ENCODE assay signal across 1 cellular context in the genomic region with DNA sequence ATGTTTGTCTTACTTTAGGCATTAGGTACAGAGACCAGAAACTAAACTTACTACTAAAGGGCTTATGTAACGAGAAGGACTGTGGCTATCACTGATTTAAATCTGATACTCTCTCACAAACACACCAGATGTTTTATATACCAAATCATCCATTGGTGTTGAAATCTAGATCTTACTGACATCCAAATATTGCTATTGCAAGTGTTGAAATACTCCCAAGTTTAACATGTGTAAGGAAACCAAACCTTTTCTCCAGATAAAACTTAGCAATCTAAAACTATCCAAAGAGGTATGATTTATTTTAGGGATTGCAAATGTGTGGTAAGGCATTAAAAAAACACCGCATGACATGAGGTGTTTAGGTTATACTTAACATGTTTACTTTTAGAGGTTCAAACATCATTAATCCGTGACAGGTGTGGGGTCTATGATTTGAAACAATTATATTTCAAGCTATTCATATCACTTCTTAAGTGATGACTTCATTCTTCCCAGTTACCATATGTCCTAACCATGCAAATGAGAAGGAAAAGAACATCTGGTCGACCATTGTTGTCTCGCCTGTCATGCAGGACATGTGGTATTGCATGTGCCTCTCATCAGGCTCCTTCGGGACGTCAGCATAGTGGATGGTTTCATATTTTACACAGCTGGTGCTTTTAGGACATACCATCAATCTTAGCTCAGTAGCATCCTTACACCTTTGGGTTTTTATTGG.
TF ChIP-seq lines count a peak whose summit lies in the region.

No MANE protein-coding gene starts in this region.

TF ChIP-seq in GM12878, 131 proteins besides CTCF, POLR2A, EP300 and RAD21 (continued from another document):
- TF ChIP-seq HDAC2 (IDR thresholded peaks at IDR 0.05) (no peak), JUND (IDR thresholded peaks at IDR 0.05; ENCODE audit: low read depth, low read length) (no peak), EED (IDR thresholded peaks at IDR 0.05; ENCODE audit: low read depth) (peak; percentile 57), RUNX3 (IDR thresholded peaks at IDR 0.05; ENCODE audit: low read length) (peak; percentile 75), YY1 (IDR thresholded peaks at IDR 0.05; ENCODE audit: low read depth, low read length) (0 out of 2 replicates have a peak, but pooled peaks have one; percentile 23), PML (IDR thresholded peaks at IDR 0.05; ENCODE audit: low read length) (no peak), BCL11A (IDR thresholded peaks at IDR 0.05; ENCODE audit: low read depth, low read length) (0 out of 2 replicates have a peak, but pooled peaks have one; percentile 33), NFIC (IDR thresholded peaks at IDR 0.05; ENCODE audit: low read depth, low read length) (peak; percentile 78), JUNB (IDR thresholded peaks at IDR 0.05) (peak; percentile 44; the same call in 1 of the 2 replicates), ESRRA (IDR thresholded peaks at IDR 0.05; ENCODE audit: low read length) (no peak), GATAD2B (conservative IDR thresholded peaks at IDR 0.05; ENCODE audit: low read depth) (no peak), PAX5 (IDR thresholded peaks at IDR 0.05; ENCODE audit: borderline replicate concordance, low read depth, low read length) (no peak), TAF1 (IDR thresholded peaks at IDR 0.05; ENCODE audit: borderline replicate concordance, low read depth, low read length) (no peak), CREB1 (IDR thresholded peaks at IDR 0.05; ENCODE audit: low read depth) (peak; percentile 44; the same call in 1 of the 2 replicates), EZH2 (IDR thresholded peaks at IDR 0.05; ENCODE audit: borderline replicate concordance, control insufficient read depth, low read depth, low read length) (no peak), BMI1 (IDR thresholded peaks at IDR 0.05; ENCODE audit: borderline replicate concordance) (no peak), FOXM1 (IDR thresholded peaks at IDR 0.05; ENCODE audit: low read depth, low read length) (peak; percentile 85; the same call in 1 of the 2 replicates), TCF12 (IDR thresholded peaks at IDR 0.05; ENCODE audit: low read depth, low read length) (peak; percentile 64; the same call in 1 of the 2 replicates)
- TF ChIP-seq, protein P1, sequence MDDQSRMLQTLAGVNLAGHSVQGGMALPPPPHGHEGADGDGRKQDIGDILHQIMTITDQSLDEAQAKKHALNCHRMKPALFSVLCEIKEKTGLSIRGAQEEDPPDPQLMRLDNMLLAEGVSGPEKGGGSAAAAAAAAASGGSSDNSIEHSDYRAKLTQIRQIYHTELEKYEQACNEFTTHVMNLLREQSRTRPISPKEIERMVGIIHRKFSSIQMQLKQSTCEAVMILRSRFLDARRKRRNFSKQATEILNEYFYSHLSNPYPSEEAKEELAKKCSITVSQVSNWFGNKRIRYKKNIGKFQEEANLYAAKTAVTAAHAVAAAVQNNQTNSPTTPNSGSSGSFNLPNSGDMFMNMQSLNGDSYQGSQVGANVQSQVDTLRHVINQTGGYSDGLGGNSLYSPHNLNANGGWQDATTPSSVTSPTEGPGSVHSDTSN (IDR thresholded peaks at IDR 0.05; ENCODE audit: insufficient replicate concordance, low read depth, low read length): peak; percentile 12
- TF ChIP-seq, protein P2, sequence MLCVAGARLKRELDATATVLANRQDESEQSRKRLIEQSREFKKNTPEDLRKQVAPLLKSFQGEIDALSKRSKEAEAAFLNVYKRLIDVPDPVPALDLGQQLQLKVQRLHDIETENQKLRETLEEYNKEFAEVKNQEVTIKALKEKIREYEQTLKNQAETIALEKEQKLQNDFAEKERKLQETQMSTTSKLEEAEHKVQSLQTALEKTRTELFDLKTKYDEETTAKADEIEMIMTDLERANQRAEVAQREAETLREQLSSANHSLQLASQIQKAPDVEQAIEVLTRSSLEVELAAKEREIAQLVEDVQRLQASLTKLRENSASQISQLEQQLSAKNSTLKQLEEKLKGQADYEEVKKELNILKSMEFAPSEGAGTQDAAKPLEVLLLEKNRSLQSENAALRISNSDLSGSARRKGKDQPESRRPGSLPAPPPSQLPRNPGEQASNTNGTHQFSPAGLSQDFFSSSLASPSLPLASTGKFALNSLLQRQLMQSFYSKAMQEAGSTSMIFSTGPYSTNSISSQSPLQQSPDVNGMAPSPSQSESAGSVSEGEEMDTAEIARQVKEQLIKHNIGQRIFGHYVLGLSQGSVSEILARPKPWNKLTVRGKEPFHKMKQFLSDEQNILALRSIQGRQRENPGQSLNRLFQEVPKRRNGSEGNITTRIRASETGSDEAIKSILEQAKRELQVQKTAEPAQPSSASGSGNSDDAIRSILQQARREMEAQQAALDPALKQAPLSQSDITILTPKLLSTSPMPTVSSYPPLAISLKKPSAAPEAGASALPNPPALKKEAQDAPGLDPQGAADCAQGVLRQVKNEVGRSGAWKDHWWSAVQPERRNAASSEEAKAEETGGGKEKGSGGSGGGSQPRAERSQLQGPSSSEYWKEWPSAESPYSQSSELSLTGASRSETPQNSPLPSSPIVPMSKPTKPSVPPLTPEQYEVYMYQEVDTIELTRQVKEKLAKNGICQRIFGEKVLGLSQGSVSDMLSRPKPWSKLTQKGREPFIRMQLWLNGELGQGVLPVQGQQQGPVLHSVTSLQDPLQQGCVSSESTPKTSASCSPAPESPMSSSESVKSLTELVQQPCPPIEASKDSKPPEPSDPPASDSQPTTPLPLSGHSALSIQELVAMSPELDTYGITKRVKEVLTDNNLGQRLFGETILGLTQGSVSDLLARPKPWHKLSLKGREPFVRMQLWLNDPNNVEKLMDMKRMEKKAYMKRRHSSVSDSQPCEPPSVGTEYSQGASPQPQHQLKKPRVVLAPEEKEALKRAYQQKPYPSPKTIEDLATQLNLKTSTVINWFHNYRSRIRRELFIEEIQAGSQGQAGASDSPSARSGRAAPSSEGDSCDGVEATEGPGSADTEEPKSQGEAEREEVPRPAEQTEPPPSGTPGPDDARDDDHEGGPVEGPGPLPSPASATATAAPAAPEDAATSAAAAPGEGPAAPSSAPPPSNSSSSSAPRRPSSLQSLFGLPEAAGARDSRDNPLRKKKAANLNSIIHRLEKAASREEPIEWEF (IDR thresholded peaks at IDR 0.05; ENCODE audit: insufficient replicate concordance, low read depth, low read length): no peak
- TF ChIP-seq, protein P3, sequence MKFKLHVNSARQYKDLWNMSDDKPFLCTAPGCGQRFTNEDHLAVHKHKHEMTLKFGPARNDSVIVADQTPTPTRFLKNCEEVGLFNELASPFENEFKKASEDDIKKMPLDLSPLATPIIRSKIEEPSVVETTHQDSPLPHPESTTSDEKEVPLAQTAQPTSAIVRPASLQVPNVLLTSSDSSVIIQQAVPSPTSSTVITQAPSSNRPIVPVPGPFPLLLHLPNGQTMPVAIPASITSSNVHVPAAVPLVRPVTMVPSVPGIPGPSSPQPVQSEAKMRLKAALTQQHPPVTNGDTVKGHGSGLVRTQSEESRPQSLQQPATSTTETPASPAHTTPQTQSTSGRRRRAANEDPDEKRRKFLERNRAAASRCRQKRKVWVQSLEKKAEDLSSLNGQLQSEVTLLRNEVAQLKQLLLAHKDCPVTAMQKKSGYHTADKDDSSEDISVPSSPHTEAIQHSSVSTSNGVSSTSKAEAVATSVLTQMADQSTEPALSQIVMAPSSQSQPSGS (IDR thresholded peaks at IDR 0.05; ENCODE audit: low read length): peak; percentile 59; the same call in 1 of the 2 replicates
- TF ChIP-seq, protein P4, sequence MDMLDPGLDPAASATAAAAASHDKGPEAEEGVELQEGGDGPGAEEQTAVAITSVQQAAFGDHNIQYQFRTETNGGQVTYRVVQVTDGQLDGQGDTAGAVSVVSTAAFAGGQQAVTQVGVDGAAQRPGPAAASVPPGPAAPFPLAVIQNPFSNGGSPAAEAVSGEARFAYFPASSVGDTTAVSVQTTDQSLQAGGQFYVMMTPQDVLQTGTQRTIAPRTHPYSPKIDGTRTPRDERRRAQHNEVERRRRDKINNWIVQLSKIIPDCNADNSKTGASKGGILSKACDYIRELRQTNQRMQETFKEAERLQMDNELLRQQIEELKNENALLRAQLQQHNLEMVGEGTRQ (IDR thresholded peaks at IDR 0.05; ENCODE audit: borderline replicate concordance, low read depth, low read length): no peak
